ENCODE assay signal across 8 cellular contexts in the genomic region with DNA sequence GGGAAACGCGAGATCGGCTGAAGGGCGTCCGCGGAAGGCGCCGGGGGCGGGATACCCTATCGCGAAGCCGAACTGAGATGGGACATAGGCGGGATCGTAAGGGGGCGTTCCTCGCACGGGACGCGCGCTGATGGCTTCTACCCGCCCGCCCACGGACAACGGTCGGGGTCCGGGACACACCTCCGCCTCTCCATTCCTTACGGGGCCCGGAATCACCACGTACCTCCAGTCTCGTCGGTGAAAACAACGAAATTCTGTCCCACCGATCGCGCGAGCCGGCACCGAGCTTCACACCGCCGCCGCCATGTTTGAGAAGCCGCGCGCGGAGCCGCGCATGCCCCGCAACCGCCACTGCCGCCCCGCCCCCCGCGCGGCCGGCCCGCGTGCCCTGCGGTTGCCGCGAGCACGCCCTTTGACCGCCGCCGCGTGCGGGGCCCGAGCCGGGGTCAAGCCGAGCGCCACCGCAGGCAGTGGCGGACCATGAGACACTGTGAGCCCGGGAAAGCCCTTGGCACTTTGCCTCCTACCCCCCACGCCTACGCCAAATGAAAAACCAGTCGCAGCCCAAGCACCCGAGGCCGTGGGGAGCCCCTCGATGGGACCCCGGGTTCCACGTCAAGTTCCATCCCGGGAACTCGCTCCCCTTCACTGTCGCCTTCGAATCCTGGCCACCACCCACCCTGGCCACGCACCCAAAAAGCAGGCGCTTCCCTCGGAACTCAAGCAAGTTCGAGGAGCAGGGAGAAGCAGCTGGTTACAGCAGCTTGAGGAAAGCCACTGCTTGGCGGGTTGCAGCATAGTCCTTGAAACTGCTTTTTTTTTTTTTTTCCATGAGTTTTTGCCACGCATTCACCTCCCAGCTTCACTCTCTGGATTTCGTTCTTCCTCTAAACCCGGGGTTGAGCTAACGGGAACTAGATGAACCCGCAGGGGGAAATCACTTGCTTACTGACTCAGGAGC. TPM values are rescaled to one million over a fixed set of nuclear protein-coding genes. Genes with fewer than 3 reads are reported as not detected.
DNase-seq lines count a peak whose midpoint lies in the region; ATAC-seq and TF ChIP-seq lines count a peak whose summit lies in the region.

Gene SCML2, minus strand, starts transcription at position 320 of the 961 bp plus-strand sequence. CDS start 20,617 bp downstream, outside the sequence.

- peak within 1 kb of the TSS in 1 of 2 donors; percentile 19 for H3K27ac ChIP-seq in tibial artery

- no peaks in the 10 kb centered on the region for H3K9me3 Mint-ChIP-seq in activated T-helper 1 cell treated with anti-CD3 and anti-CD28 coated beads, Interleukin-12 subunit alpha, Interleukin-12 subunit beta, Interleukin-2, Interleukin-4 antibody, amounts not matched to agents 30 ng/mL and 10 ng/mL and 1 ng/mL, durations not matched to agents 14 hours and 24 hours and 36 hours
- no peaks in the 10 kb centered on the region for H3K9me3 Mint-ChIP-seq in natural killer cell treated with Interleukin-12 subunit alpha and Interleukin-12 subunit beta and Interleukin-15 and Interleukin-18, amount 100 ng/mL, for 72 hours

- intact Hi-C loops in activated T-helper 1 cell treated with anti-CD3 and anti-CD28 coated beads, Interleukin-12 subunit alpha, Interleukin-12 subunit beta, Interleukin-2, Interleukin-4 antibody, amounts not matched to agents 30 ng/mL and 10 ng/mL and 1 ng/mL, durations not matched to agents 14 hours and 24 hours and 36 hours (cut with micrococcal nuclease) = loop anchor here (2.0 to 10.0 kb wide), 4 partner anchors 70 to 817 kb away; partner anchors contain the start of gene CDKL5
- intact Hi-C loops in tibial artery (cut with DNase I; ENCODE audit: low total_unique reads) = no loop called here

- peak within 1 kb of the TSS; percentile 73 for H3K4me3 Mint-ChIP-seq in activated T-helper 1 cell treated with anti-CD3 and anti-CD28 coated beads, Interleukin-12 subunit alpha, Interleukin-12 subunit beta, Interleukin-2, Interleukin-4 antibody, amounts not matched to agents 30 ng/mL and 10 ng/mL and 1 ng/mL, durations not matched to agents 14 hours and 24 hours and 36 hours
- H3K4me3 Mint-ChIP-seq in natural killer cell treated with Interleukin-12 subunit alpha and Interleukin-12 subunit beta and Interleukin-15 and Interleukin-18, amount 100 ng/mL, for 72 hours = peak within 1 kb of the TSS; percentile 60

- TF ChIP-seq CTCF in tibial artery (IDR thresholded peaks at IDR 0.05) = no peak

- peak; percentile 11 for DNase-seq in NCI-H510A (lab: John Stamatoyannopoulos, UW)
- DNase-seq in activated T-helper 1 cell treated with anti-CD3 and anti-CD28 coated beads, Interleukin-12 subunit alpha, Interleukin-12 subunit beta, Interleukin-2, Interleukin-4 antibody, amounts not matched to agents 30 ng/mL and 10 ng/mL and 1 ng/mL, durations not matched to agents 14 hours and 24 hours and 36 hours (ENCODE audit: low spot score) = peak; percentile 27
- peak; percentile 54 for DNase-seq in fibroblast of peridontal ligament (ENCODE audit: extremely low read depth)
- DNase-seq in natural killer cell treated with Interleukin-12 subunit alpha and Interleukin-12 subunit beta and Interleukin-15 and Interleukin-18, amount 100 ng/mL, for 72 hours (ENCODE audit: low spot score) = no peak
- peak in 1 of 2 donors; percentile 22 for DNase-seq in tibial artery

- peak within 1 kb of the TSS; percentile 57 to 64 for H3K4me3 ChIP-seq in tibial artery

- peaks cover 0 to 6% (median 0%) of the 10 kb centered on the region in 4 donors for H3K4me1 ChIP-seq in tibial artery

- no peaks in the 10 kb centered on the region for H3K4me1 Mint-ChIP-seq in activated T-helper 1 cell treated with anti-CD3 and anti-CD28 coated beads, Interleukin-12 subunit alpha, Interleukin-12 subunit beta, Interleukin-2, Interleukin-4 antibody, amounts not matched to agents 30 ng/mL and 10 ng/mL and 1 ng/mL, durations not matched to agents 14 hours and 24 hours and 36 hours (ENCODE audit: low read depth)
- H3K4me1 Mint-ChIP-seq in natural killer cell treated with Interleukin-12 subunit alpha and Interleukin-12 subunit beta and Interleukin-15 and Interleukin-18, amount 100 ng/mL, for 72 hours (ENCODE audit: low read depth in 2 of 2) = peaks cover 0 to 5% of the 10 kb centered on the region in 2 donors

- H3K9me3 ChIP-seq in tibial artery = no peaks in the 10 kb centered on the region

- H3K36me3 Mint-ChIP-seq in activated T-helper 1 cell treated with anti-CD3 and anti-CD28 coated beads, Interleukin-12 subunit alpha, Interleukin-12 subunit beta, Interleukin-2, Interleukin-4 antibody, amounts not matched to agents 30 ng/mL and 10 ng/mL and 1 ng/mL, durations not matched to agents 14 hours and 24 hours and 36 hours (ENCODE audit: low read depth) = no peaks in the 10 kb centered on the region
- no peaks in the 10 kb centered on the region for H3K36me3 Mint-ChIP-seq in natural killer cell treated with Interleukin-12 subunit alpha and Interleukin-12 subunit beta and Interleukin-15 and Interleukin-18, amount 100 ng/mL, for 72 hours

- no peaks in the 10 kb centered on the region for H3K36me3 ChIP-seq in tibial artery

- peaks cover 28% of the 10 kb centered on the region for H3K27me3 Mint-ChIP-seq in activated T-helper 1 cell treated with anti-CD3 and anti-CD28 coated beads, Interleukin-12 subunit alpha, Interleukin-12 subunit beta, Interleukin-2, Interleukin-4 antibody, amounts not matched to agents 30 ng/mL and 10 ng/mL and 1 ng/mL, durations not matched to agents 14 hours and 24 hours and 36 hours (ENCODE audit: insufficient read depth)
- H3K27me3 Mint-ChIP-seq in natural killer cell treated with Interleukin-12 subunit alpha and Interleukin-12 subunit beta and Interleukin-15 and Interleukin-18, amount 100 ng/mL, for 72 hours = peaks cover 14 to 18% of the 10 kb centered on the region in 2 donors

- ATAC-seq in GM18511 (IDR thresholded peaks at IDR 0.05; ENCODE audit: unreplicated experiment) (peak; percentile 62), HG02970 (IDR thresholded peaks at IDR 0.05; ENCODE audit: low FRiP score, unreplicated experiment) (no peak), GM21529 (IDR thresholded peaks at IDR 0.05; ENCODE audit: unreplicated experiment) (no peak)
- peak; percentile 70 to 76 for ATAC-seq in natural killer cell treated with Interleukin-12 subunit alpha and Interleukin-12 subunit beta and Interleukin-15 and Interleukin-18, amount 100 ng/mL, for 72 hours

- H3K27ac Mint-ChIP-seq in activated T-helper 1 cell treated with anti-CD3 and anti-CD28 coated beads, Interleukin-12 subunit alpha, Interleukin-12 subunit beta, Interleukin-2, Interleukin-4 antibody, amounts not matched to agents 30 ng/mL and 10 ng/mL and 1 ng/mL, durations not matched to agents 14 hours and 24 hours and 36 hours = no peak within 1 kb of the TSS
- no peak within 1 kb of the TSS for H3K27ac Mint-ChIP-seq in natural killer cell treated with Interleukin-12 subunit alpha and Interleukin-12 subunit beta and Interleukin-15 and Interleukin-18, amount 100 ng/mL, for 72 hours

- H3K27me3 ChIP-seq in tibial artery = no peaks in the 10 kb centered on the region

RNA-seq across cellular contexts. Expression of gene SCML2, which starts in this region (rescaled TPM):
- 3.0 and 3.6 TPM in 2 replicates for total RNA-seq in activated T-helper 1 cell treated with anti-CD3 and anti-CD28 coated beads, Interleukin-12 subunit alpha, Interleukin-12 subunit beta, Interleukin-2, Interleukin-4 antibody, amounts not matched to agents 30 ng/mL and 10 ng/mL and 1 ng/mL, durations not matched to agents 14 hours and 24 hours and 36 hours
- 1 to 10 TPM; 1.2 to 2.0 TPM for total RNA-seq in natural killer cell treated with Interleukin-12 subunit alpha and Interleukin-12 subunit beta and Interleukin-15 and Interleukin-18, amount 100 ng/mL, for 72 hours

Comparison
In these comparisons a context has a peak if more than half of its experiments do, and no peak if none do; other contexts are left out.
1. ATAC-seq: peak in GM18511 (single experiment) and natural killer cell treated with Interleukin-12 subunit alpha and Interleukin-12 subunit beta and Interleukin-15 and Interleukin-18, amount 100 ng/mL, for 72 hours (2 of 2); none in HG02970 (single experiment) and GM21529 (single experiment).